Comparison of ENCODE assay signal across 24 cellular contexts in genomic region chr10:111130471-111130870, GRCh38. TPM values are rescaled to one million over a fixed set of nuclear protein-coding genes. Genes with fewer than 3 reads are reported as not detected.
"Had no signal": no experiment of that assay in that cellular context is flagged by ENCODE, and none has a peak within 500 bp of the region (broad histone marks: within the 10 kb centered on the region; RNA-seq: fewer than 3 reads in every experiment).

No MANE protein-coding gene starts in this region.

- H3K27me3 ChIP-seq: ovary, sigmoid colon, tibial nerve had no signal

- H3K4me1 Mint-ChIP-seq: activated T-helper 17 cell treated with anti-CD3 and anti-CD28 coated beads, Interleukin-2, amount 50 U/mL, for 72 hours; central memory CD8-positive, alpha-beta T cell; naive B cell had no signal

- H3K4me1 ChIP-seq: left ventricle myocardium inferior, psoas muscle, sigmoid colon had no signal

- H3K4me3 ChIP-seq: esophagus squamous epithelium, heart right ventricle, left ventricle myocardium inferior, ovary, psoas muscle, sigmoid colon, tibial nerve had no signal

- H3K36me3 ChIP-seq: esophagus squamous epithelium, heart right ventricle, left ventricle myocardium inferior, ovary, sigmoid colon, tibial nerve had no signal

- ATAC-seq: activated CD4-positive, CD25-positive, alpha-beta regulatory T cell treated with anti-CD3 and anti-CD28 coated beads, Interleukin-2, amount 50 U/mL, for 24 hours; activated T-cell treated with anti-CD3 and anti-CD28 coated beads, Interleukin-2, amount 50 U/mL, for 4 hours; activated T-helper 17 cell treated with anti-CD3 and anti-CD28 coated beads, Interleukin-2, amount 50 U/mL, for 72 hours; heart right ventricle; psoas muscle had no signal

- H3K9me3 ChIP-seq: esophagus squamous epithelium, ovary, sigmoid colon, tibial nerve had no signal

- H3K27ac Mint-ChIP-seq: activated T-helper 17 cell treated with anti-CD3 and anti-CD28 coated beads, Interleukin-2, amount 50 U/mL, for 72 hours; dendritic cell treated with granulocyte-macrophage colony-stimulating factor and Interleukin-4, amounts not matched to agents 40 ng/mL and 50 ng/mL, for 4 days; naive B cell; T-helper 2 cell treated with Interferon-gamma antibody and Interleukin-4, amounts not matched to agents 5 μg/mL and 100 μg/mL, for 36 hours had no signal

- H3K4me3 Mint-ChIP-seq: activated T-cell treated with anti-CD3 and anti-CD28 coated beads, Interleukin-2, amount 50 U/mL, for 4 hours; activated T-helper 17 cell treated with anti-CD3 and anti-CD28 coated beads, Interleukin-2, amount 50 U/mL, for 72 hours; central memory CD8-positive, alpha-beta T cell; dendritic cell treated with granulocyte-macrophage colony-stimulating factor and Interleukin-4, amounts not matched to agents 40 ng/mL and 50 ng/mL, for 4 days; naive B cell; T-helper 2 cell treated with Interferon-gamma antibody and Interleukin-4, amounts not matched to agents 5 μg/mL and 100 μg/mL, for 36 hours had no signal

- H3K36me3 Mint-ChIP-seq: naive B cell had no signal

- DNase-seq: activated CD4-positive, alpha-beta T cell treated with anti-CD3 and anti-CD28 coated beads for 48 hours; activated CD4-positive, alpha-beta T cell treated with anti-CD3 and anti-CD28 coated beads, Interleukin-2, amount 50 U/mL, for 48 hours; activated gamma-delta T cell treated with Interleukin-2 at 50 U/mL for 16 hours; activated naive CD4-positive, alpha-beta T cell treated with anti-CD3 and anti-CD28 coated beads, Interleukin-2, amount 50 U/mL, for 16 hours; activated T-cell treated with anti-CD3 and anti-CD28 coated beads, Interleukin-2, amount 50 U/mL, for 4 hours; esophagus squamous epithelium; foreskin melanocyte; heart right ventricle; left ventricle myocardium inferior; naive B cell; ovary; psoas muscle; sigmoid colon; stimulated activated CD4-positive, alpha-beta T cell treated with anti-CD3 and anti-CD28 coated beads, Interleukin-1b, Interleukin-23, amount 100 ng/mL, for 48 hours; stimulated activated naive CD4-positive, alpha-beta T cell; T-helper 1 cell had no signal

- H3K27ac ChIP-seq: esophagus squamous epithelium, heart right ventricle, left ventricle myocardium inferior, ovary, psoas muscle, sigmoid colon, tibial nerve had no signal

- H3K9me3 Mint-ChIP-seq: activated T-cell treated with anti-CD3 and anti-CD28 coated beads, Interleukin-2, amount 50 U/mL, for 4 hours; activated T-helper 17 cell treated with anti-CD3 and anti-CD28 coated beads, Interleukin-2, amount 50 U/mL, for 72 hours; central memory CD8-positive, alpha-beta T cell; dendritic cell treated with granulocyte-macrophage colony-stimulating factor and Interleukin-4, amounts not matched to agents 40 ng/mL and 50 ng/mL, for 4 days; T-helper 2 cell treated with Interferon-gamma antibody and Interleukin-4, amounts not matched to agents 5 μg/mL and 100 μg/mL, for 36 hours had no signal

RNA-seq across cellular contexts. Expression of gene ADRA2A, which starts 53.6 kb away (rescaled TPM):
- total RNA-seq: activated CD8-positive, alpha-beta memory T cell treated with anti-CD3 and anti-CD28 coated beads for 36 hours; activated T-helper 17 cell treated with anti-CD3 and anti-CD28 coated beads, Interleukin-2, amount 50 U/mL, for 72 hours; bronchial epithelial cell had no signal
